In the genomic region with DNA sequence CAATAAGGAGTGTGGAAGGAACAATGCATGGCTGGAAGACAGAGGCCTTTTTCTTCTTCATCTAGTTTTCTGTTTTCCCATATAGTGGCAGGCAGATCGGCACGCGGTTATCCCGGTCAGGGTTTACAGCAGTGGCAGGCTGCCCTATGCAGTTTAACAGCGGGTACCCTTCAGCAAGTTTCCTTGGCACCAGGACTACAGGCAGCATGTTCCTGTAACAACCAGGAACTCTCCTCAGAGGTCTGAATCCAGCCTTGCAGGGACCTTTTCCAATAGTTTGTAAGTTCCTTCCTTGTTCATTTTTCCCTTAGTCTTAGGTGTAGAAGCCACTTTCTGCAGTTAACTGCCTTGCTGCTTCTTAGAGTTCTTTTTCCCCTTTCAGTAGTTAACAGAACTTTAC, we compare ENCODE assay signal across 1 cellular context.
TF ChIP-seq lines count a peak whose summit lies in the region.

No MANE protein-coding gene starts in this region.

TF ChIP-seq in GM23338, 12 proteins besides CTCF, POLR2A, EP300 and RAD21:
- TF ChIP-seq, protein P1, sequence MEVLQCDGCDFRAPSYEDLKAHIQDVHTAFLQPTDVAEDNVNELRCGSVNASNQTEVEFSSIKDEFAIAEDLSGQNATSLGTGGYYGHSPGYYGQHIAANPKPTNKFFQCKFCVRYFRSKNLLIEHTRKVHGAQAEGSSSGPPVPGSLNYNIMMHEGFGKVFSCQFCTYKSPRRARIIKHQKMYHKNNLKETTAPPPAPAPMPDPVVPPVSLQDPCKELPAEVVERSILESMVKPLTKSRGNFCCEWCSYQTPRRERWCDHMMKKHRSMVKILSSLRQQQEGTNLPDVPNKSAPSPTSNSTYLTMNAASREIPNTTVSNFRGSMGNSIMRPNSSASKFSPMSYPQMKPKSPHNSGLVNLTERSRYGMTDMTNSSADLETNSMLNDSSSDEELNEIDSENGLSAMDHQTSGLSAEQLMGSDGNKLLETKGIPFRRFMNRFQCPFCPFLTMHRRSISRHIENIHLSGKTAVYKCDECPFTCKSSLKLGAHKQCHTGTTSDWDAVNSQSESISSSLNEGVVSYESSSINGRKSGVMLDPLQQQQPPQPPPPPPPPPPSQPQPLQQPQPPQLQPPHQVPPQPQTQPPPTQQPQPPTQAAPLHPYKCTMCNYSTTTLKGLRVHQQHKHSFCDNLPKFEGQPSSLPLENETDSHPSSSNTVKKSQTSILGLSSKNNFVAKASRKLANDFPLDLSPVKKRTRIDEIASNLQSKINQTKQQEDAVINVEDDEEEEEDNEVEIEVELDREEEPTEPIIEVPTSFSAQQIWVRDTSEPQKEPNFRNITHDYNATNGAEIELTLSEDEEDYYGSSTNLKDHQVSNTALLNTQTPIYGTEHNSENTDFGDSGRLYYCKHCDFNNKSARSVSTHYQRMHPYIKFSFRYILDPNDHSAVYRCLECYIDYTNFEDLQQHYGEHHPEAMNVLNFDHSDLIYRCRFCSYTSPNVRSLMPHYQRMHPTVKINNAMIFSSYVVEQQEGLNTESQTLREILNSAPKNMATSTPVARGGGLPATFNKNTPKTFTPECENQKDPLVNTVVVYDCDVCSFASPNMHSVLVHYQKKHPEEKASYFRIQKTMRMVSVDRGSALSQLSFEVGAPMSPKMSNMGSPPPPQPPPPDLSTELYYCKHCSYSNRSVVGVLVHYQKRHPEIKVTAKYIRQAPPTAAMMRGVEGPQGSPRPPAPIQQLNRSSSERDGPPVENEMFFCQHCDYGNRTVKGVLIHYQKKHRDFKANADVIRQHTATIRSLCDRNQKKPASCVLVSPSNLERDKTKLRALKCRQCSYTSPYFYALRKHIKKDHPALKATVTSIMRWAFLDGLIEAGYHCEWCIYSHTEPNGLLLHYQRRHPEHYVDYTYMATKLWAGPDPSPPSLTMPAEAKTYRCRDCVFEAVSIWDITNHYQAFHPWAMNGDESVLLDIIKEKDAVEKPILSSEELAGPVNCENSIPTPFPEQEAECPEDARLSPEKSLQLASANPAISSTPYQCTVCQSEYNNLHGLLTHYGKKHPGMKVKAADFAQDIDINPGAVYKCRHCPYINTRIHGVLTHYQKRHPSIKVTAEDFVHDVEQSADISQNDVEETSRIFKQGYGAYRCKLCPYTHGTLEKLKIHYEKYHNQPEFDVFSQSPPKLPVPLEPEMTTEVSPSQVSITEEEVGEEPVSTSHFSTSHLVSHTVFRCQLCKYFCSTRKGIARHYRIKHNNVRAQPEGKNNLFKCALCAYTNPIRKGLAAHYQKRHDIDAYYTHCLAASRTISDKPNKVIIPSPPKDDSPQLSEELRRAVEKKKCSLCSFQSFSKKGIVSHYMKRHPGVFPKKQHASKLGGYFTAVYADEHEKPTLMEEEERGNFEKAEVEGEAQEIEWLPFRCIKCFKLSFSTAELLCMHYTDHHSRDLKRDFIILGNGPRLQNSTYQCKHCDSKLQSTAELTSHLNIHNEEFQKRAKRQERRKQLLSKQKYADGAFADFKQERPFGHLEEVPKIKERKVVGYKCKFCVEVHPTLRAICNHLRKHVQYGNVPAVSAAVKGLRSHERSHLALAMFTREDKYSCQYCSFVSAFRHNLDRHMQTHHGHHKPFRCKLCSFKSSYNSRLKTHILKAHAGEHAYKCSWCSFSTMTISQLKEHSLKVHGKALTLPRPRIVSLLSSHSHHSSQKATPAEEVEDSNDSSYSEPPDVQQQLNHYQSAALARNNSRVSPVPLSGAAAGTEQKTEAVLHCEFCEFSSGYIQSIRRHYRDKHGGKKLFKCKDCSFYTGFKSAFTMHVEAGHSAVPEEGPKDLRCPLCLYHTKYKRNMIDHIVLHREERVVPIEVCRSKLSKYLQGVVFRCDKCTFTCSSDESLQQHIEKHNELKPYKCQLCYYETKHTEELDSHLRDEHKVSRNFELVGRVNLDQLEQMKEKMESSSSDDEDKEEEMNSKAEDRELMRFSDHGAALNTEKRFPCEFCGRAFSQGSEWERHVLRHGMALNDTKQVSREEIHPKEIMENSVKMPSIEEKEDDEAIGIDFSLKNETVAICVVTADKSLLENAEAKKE (CRISPR knock-in tag; IDR thresholded peaks at IDR 0.05) = no peak
- TF ChIP-seq ZNF114 (CRISPR knock-in tag; IDR thresholded peaks at IDR 0.05) (no peak), STAT1 (IDR thresholded peaks at IDR 0.05; ENCODE audit: unreplicated experiment) (no peak), POLR2AphosphoS5 (IDR thresholded peaks at IDR 0.05; ENCODE audit: low read depth) (no peak), CREB1 (CRISPR knock-in tag; IDR thresholded peaks at IDR 0.05; ENCODE audit: low read depth) (no peak), ZNF331 (CRISPR knock-in tag; IDR thresholded peaks at IDR 0.05; ENCODE audit: low read depth) (no peak), JUNB (IDR thresholded peaks at IDR 0.05; ENCODE audit: unreplicated experiment) (no peak), EZH2 (IDR thresholded peaks at IDR 0.05; ENCODE audit: low read depth, unreplicated experiment) (no peak), NANOG (IDR thresholded peaks at IDR 0.05; ENCODE audit: borderline replicate concordance) (no peak), EZH2phosphoT487 (IDR thresholded peaks at IDR 0.05; ENCODE audit: unreplicated experiment) (no peak)
- TF ChIP-seq, protein P2, sequence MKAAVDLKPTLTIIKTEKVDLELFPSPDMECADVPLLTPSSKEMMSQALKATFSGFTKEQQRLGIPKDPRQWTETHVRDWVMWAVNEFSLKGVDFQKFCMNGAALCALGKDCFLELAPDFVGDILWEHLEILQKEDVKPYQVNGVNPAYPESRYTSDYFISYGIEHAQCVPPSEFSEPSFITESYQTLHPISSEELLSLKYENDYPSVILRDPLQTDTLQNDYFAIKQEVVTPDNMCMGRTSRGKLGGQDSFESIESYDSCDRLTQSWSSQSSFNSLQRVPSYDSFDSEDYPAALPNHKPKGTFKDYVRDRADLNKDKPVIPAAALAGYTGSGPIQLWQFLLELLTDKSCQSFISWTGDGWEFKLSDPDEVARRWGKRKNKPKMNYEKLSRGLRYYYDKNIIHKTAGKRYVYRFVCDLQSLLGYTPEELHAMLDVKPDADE (IDR thresholded peaks at IDR 0.05) = no peak
- TF ChIP-seq, protein P3, sequence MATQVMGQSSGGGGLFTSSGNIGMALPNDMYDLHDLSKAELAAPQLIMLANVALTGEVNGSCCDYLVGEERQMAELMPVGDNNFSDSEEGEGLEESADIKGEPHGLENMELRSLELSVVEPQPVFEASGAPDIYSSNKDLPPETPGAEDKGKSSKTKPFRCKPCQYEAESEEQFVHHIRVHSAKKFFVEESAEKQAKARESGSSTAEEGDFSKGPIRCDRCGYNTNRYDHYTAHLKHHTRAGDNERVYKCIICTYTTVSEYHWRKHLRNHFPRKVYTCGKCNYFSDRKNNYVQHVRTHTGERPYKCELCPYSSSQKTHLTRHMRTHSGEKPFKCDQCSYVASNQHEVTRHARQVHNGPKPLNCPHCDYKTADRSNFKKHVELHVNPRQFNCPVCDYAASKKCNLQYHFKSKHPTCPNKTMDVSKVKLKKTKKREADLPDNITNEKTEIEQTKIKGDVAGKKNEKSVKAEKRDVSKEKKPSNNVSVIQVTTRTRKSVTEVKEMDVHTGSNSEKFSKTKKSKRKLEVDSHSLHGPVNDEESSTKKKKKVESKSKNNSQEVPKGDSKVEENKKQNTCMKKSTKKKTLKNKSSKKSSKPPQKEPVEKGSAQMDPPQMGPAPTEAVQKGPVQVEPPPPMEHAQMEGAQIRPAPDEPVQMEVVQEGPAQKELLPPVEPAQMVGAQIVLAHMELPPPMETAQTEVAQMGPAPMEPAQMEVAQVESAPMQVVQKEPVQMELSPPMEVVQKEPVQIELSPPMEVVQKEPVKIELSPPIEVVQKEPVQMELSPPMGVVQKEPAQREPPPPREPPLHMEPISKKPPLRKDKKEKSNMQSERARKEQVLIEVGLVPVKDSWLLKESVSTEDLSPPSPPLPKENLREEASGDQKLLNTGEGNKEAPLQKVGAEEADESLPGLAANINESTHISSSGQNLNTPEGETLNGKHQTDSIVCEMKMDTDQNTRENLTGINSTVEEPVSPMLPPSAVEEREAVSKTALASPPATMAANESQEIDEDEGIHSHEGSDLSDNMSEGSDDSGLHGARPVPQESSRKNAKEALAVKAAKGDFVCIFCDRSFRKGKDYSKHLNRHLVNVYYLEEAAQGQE (IDR thresholded peaks at IDR 0.05; ENCODE audit: unreplicated experiment) = no peak
